In the genomic region with DNA sequence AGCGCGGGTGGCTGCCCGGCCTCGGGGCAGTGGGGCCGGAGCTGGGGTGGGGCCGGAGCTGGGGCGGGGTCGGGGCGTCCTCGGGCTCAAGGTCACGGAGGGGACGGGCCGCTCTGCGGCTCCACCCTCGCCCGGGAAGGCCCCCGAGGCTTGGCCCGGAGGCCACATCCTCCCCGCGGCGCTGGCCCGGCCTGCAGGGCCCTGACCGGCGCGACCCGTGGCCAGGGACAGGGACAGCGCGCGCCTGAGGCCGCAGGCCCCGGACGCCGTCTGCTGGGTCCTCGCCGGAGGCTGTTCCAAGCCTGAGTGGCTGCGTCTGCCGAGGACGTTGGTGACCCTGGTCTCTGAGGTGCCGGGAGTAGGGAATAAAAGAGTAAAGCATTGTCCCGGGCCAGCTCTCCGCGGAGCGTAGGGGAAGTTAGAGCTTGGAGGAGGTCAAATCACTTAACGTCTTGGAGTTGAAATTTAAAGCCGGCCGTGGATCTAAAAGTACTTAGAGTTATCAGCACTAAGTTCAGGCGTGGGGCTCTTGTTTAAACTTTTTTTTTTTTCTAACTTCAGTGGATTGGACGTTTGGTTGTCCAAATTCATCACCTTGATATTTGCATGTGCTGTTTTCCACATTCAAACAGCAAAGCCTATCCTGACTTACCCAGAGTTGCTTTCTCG, we compare ENCODE assay signal across 1 cellular context.
TF ChIP-seq lines count a peak whose summit lies in the region.

No MANE protein-coding gene starts in this region.

TF ChIP-seq in HepG2, 621 proteins besides CTCF, POLR2A, EP300 and RAD21 (continued from another document and continues in another):
- TF ChIP-seq, protein P1, sequence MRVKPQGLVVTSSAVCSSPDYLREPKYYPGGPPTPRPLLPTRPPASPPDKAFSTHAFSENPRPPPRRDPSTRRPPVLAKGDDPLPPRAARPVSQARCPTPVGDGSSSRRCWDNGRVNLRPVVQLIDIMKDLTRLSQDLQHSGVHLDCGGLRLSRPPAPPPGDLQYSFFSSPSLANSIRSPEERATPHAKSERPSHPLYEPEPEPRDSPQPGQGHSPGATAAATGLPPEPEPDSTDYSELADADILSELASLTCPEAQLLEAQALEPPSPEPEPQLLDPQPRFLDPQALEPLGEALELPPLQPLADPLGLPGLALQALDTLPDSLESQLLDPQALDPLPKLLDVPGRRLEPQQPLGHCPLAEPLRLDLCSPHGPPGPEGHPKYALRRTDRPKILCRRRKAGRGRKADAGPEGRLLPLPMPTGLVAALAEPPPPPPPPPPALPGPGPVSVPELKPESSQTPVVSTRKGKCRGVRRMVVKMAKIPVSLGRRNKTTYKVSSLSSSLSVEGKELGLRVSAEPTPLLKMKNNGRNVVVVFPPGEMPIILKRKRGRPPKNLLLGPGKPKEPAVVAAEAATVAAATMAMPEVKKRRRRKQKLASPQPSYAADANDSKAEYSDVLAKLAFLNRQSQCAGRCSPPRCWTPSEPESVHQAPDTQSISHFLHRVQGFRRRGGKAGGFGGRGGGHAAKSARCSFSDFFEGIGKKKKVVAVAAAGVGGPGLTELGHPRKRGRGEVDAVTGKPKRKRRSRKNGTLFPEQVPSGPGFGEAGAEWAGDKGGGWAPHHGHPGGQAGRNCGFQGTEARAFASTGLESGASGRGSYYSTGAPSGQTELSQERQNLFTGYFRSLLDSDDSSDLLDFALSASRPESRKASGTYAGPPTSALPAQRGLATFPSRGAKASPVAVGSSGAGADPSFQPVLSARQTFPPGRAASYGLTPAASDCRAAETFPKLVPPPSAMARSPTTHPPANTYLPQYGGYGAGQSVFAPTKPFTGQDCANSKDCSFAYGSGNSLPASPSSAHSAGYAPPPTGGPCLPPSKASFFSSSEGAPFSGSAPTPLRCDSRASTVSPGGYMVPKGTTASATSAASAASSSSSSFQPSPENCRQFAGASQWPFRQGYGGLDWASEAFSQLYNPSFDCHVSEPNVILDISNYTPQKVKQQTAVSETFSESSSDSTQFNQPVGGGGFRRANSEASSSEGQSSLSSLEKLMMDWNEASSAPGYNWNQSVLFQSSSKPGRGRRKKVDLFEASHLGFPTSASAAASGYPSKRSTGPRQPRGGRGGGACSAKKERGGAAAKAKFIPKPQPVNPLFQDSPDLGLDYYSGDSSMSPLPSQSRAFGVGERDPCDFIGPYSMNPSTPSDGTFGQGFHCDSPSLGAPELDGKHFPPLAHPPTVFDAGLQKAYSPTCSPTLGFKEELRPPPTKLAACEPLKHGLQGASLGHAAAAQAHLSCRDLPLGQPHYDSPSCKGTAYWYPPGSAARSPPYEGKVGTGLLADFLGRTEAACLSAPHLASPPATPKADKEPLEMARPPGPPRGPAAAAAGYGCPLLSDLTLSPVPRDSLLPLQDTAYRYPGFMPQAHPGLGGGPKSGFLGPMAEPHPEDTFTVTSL (CRISPR knock-in tag; IDR thresholded peaks at IDR 0.05; ENCODE audit: borderline replicate concordance): no peak
- TF ChIP-seq ZBTB20 (CRISPR knock-in tag; IDR thresholded peaks at IDR 0.05; ENCODE audit: borderline replicate concordance, low read depth) (0 out of 2 replicates have a peak, but pooled peaks have one; percentile 31), ZNF34 (CRISPR knock-in tag; IDR thresholded peaks at IDR 0.05; ENCODE audit: borderline replicate concordance) (no peak), ZNF296 (CRISPR knock-in tag; conservative IDR thresholded peaks at IDR 0.05) (peak; percentile 57; the same call in 1 of the 2 replicates), BRD4 (CRISPR knock-in tag; IDR thresholded peaks at IDR 0.05) (0 out of 2 replicates have a peak, but pooled peaks have one; percentile 34), HDAC1 (CRISPR knock-in tag; IDR thresholded peaks at IDR 0.05) (peak; percentile 66; the same call in 1 of the 2 replicates), DMAP1 (CRISPR knock-in tag; IDR thresholded peaks at IDR 0.05) (peak; percentile 31; the same call in 1 of the 2 replicates), ZNF431 (CRISPR knock-in tag; IDR thresholded peaks at IDR 0.05; ENCODE audit: borderline replicate concordance, low read depth) (no peak), ZNF607 (CRISPR knock-in tag; IDR thresholded peaks at IDR 0.05; ENCODE audit: borderline replicate concordance) (peak; percentile 88; the same call in 1 of the 2 replicates), BCL6 (CRISPR knock-in tag; IDR thresholded peaks at IDR 0.05) (no peak), RARA (CRISPR knock-in tag; IDR thresholded peaks at IDR 0.05) (peak; percentile 61), SNAI1 (CRISPR knock-in tag; IDR thresholded peaks at IDR 0.05; ENCODE audit: borderline replicate concordance) (no peak), STAT5B (CRISPR knock-in tag; IDR thresholded peaks at IDR 0.05) (no peak), HNRNPK (IDR thresholded peaks at IDR 0.05; ENCODE audit: low read depth, low read length, poor library complexity, severe bottlenecking) (peak; percentile 18), ZNF230 (CRISPR knock-in tag; IDR thresholded peaks at IDR 0.05) (no peak), TCF7L2 (IDR thresholded peaks at IDR 0.05; ENCODE audit: low read depth, low read length) (no peak), ZNF350 (CRISPR knock-in tag; IDR thresholded peaks at IDR 0.05; ENCODE audit: borderline replicate concordance, low read depth) (no peak), PCBP2 (optimal IDR thresholded peaks at IDR 0.05; ENCODE audit: low read depth, low read length, poor library complexity, severe bottlenecking) (no peak), HIVEP1 (CRISPR knock-in tag; IDR thresholded peaks at IDR 0.05) (peak; percentile 36; the same call in 1 of the 2 replicates), XBP1 (CRISPR knock-in tag; IDR thresholded peaks at IDR 0.05) (no peak), PHF21A (CRISPR knock-in tag; IDR thresholded peaks at IDR 0.05) (0 out of 2 replicates have a peak, but pooled peaks have one; percentile 63), ZNF317 (CRISPR knock-in tag; IDR thresholded peaks at IDR 0.05) (no peak), KDM5B (CRISPR knock-in tag; IDR thresholded peaks at IDR 0.05; ENCODE audit: borderline replicate concordance) (peak; percentile 65; the same call in 1 of the 2 replicates), ZNF747 (CRISPR knock-in tag; IDR thresholded peaks at IDR 0.05; ENCODE audit: borderline replicate concordance) (no peak), ZNF781 (CRISPR knock-in tag; IDR thresholded peaks at IDR 0.05; ENCODE audit: borderline replicate concordance, not compliant biosample characterization) (no peak), TEAD3 (CRISPR knock-in tag; optimal IDR thresholded peaks at IDR 0.05; ENCODE audit: borderline replicate concordance) (peak; percentile 28), MED13 (CRISPR knock-in tag; IDR thresholded peaks at IDR 0.05) (no peak; the same call in 1 of the 2 replicates), ZNF282 (IDR thresholded peaks at IDR 0.05; ENCODE audit: partially characterized antibody) (no peak), ZNF253 (CRISPR knock-in tag; IDR thresholded peaks at IDR 0.05; ENCODE audit: borderline replicate concordance) (no peak), ZNF577 (CRISPR knock-in tag; IDR thresholded peaks at IDR 0.05; ENCODE audit: borderline replicate concordance, low read depth) (no peak), RBFOX2 (IDR thresholded peaks at IDR 0.05; ENCODE audit: low read depth, low read length) (peak; percentile 93), JUNB (CRISPR knock-in tag; IDR thresholded peaks at IDR 0.05; ENCODE audit: borderline replicate concordance) (no peak), ZNF615 (CRISPR knock-in tag; IDR thresholded peaks at IDR 0.05; ENCODE audit: borderline replicate concordance) (no peak), ZNF558 (CRISPR knock-in tag; IDR thresholded peaks at IDR 0.05; ENCODE audit: borderline replicate concordance) (no peak; the same call in 1 of the 2 replicates), ZNF724P (CRISPR knock-in tag; IDR thresholded peaks at IDR 0.05; ENCODE audit: borderline replicate concordance) (no peak), SMARCC2 (IDR thresholded peaks at IDR 0.05) (no peak), ZFY (CRISPR knock-in tag; IDR thresholded peaks at IDR 0.05) (peak; percentile 93), ZSCAN25 (CRISPR knock-in tag; IDR thresholded peaks at IDR 0.05) (no peak), POGZ (CRISPR knock-in tag; IDR thresholded peaks at IDR 0.05) (peak; percentile 57; the same call in 1 of the 2 replicates), KLF9 (CRISPR knock-in tag; IDR thresholded peaks at IDR 0.05; ENCODE audit: low read depth) (no peak), ZMYM3 (CRISPR knock-in tag; IDR thresholded peaks at IDR 0.05) (peak; percentile 26; the same call in 1 of the 2 replicates), CREB1 (IDR thresholded peaks at IDR 0.05) (no peak), CREB1 (CRISPR knock-in tag; IDR thresholded peaks at IDR 0.05) (no peak), NFKBIZ (CRISPR knock-in tag; IDR thresholded peaks at IDR 0.05) (0 out of 2 replicates have a peak, but pooled peaks have one; percentile 35), CAMTA2 (CRISPR knock-in tag; IDR thresholded peaks at IDR 0.05; ENCODE audit: borderline replicate concordance) (no peak), XRCC5 (optimal IDR thresholded peaks at IDR 0.05; ENCODE audit: low read length) (peak; percentile 39), ZNF33B (CRISPR knock-in tag; IDR thresholded peaks at IDR 0.05) (no peak), SP140L (CRISPR knock-in tag; IDR thresholded peaks at IDR 0.05; ENCODE audit: borderline replicate concordance) (no peak), SRSF9 (IDR thresholded peaks at IDR 0.05; ENCODE audit: borderline replicate concordance, insufficient read depth, low read depth, low read length, poor library complexity, severe bottlenecking) (no peak), ZEB1 (IDR thresholded peaks at IDR 0.05; ENCODE audit: insufficient replicate concordance, low read depth) (no peak), AGO2 (optimal IDR thresholded peaks at IDR 0.05; ENCODE audit: low read depth, low read length) (peak; percentile 44), RXRA (CRISPR knock-in tag; IDR thresholded peaks at IDR 0.05) (0 out of 2 replicates have a peak, but pooled peaks have one; percentile 47), NCOR1 (IDR thresholded peaks at IDR 0.05; ENCODE audit: borderline replicate concordance, low read length) (no peak), ZKSCAN1 (IDR thresholded peaks at IDR 0.05; ENCODE audit: low read length) (0 out of 2 replicates have a peak, but pooled peaks have one; percentile 7), ZNF614 (CRISPR knock-in tag; IDR thresholded peaks at IDR 0.05; ENCODE audit: borderline replicate concordance) (0 out of 2 replicates have a peak, but pooled peaks have one; percentile 24), ETV6 (CRISPR knock-in tag; conservative IDR thresholded peaks at IDR 0.05) (no peak), ZNF235 (CRISPR knock-in tag; IDR thresholded peaks at IDR 0.05; ENCODE audit: borderline replicate concordance) (0 out of 2 replicates have a peak, but pooled peaks have one; percentile 53)
- TF ChIP-seq, protein P2, sequence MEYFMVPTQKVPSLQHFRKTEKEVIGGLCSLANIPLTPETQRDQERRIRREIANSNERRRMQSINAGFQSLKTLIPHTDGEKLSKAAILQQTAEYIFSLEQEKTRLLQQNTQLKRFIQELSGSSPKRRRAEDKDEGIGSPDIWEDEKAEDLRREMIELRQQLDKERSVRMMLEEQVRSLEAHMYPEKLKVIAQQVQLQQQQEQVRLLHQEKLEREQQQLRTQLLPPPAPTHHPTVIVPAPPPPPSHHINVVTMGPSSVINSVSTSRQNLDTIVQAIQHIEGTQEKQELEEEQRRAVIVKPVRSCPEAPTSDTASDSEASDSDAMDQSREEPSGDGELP (IDR thresholded peaks at IDR 0.05; ENCODE audit: borderline replicate concordance, low read depth): no peak
- TF ChIP-seq, protein P3, sequence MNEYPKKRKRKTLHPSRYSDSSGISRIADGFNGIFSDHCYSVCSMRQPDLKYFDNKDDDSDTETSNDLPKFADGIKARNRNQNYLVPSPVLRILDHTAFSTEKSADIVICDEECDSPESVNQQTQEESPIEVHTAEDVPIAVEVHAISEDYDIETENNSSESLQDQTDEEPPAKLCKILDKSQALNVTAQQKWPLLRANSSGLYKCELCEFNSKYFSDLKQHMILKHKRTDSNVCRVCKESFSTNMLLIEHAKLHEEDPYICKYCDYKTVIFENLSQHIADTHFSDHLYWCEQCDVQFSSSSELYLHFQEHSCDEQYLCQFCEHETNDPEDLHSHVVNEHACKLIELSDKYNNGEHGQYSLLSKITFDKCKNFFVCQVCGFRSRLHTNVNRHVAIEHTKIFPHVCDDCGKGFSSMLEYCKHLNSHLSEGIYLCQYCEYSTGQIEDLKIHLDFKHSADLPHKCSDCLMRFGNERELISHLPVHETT (CRISPR knock-in tag; conservative IDR thresholded peaks at IDR 0.05): no peak
- TF ChIP-seq, protein P4, sequence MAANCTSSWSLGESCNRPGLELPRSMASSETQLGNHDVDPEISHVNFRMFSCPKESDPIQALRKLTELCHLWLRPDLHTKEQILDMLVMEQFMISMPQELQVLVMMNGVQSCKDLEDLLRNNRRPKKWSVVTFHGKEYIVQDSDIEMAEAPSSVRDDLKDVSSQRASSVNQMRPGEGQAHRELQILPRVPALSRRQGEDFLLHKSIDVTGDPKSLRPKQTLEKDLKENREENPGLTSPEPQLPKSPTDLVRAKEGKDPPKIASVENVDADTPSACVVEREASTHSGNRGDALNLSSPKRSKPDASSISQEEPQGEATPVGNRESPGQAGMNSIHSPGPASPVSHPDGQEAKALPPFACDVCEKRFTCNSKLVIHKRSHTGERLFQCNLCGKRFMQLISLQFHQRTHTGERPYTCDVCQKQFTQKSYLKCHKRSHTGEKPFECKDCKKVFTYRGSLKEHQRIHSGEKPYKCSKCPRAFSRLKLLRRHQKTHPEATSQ (CRISPR knock-in tag; IDR thresholded peaks at IDR 0.05; ENCODE audit: borderline replicate concordance): peak; percentile 63; the same call in 1 of the 2 replicates
- TF ChIP-seq, protein P5, sequence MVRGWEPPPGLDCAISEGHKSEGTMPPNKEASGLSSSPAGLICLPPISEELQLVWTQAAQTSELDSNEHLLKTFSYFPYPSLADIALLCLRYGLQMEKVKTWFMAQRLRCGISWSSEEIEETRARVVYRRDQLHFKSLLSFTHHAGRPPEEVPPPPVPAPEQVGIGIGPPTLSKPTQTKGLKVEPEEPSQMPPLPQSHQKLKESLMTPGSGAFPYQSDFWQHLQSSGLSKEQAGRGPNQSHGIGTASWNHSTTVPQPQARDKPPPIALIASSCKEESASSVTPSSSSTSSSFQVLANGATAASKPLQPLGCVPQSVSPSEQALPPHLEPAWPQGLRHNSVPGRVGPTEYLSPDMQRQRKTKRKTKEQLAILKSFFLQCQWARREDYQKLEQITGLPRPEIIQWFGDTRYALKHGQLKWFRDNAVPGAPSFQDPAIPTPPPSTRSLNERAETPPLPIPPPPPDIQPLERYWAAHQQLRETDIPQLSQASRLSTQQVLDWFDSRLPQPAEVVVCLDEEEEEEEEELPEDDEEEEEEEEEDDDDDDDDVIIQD (CRISPR knock-in tag; IDR thresholded peaks at IDR 0.05; ENCODE audit: low read depth): 0 out of 2 replicates have a peak, but pooled peaks have one; percentile 36
- TF ChIP-seq, protein P6, sequence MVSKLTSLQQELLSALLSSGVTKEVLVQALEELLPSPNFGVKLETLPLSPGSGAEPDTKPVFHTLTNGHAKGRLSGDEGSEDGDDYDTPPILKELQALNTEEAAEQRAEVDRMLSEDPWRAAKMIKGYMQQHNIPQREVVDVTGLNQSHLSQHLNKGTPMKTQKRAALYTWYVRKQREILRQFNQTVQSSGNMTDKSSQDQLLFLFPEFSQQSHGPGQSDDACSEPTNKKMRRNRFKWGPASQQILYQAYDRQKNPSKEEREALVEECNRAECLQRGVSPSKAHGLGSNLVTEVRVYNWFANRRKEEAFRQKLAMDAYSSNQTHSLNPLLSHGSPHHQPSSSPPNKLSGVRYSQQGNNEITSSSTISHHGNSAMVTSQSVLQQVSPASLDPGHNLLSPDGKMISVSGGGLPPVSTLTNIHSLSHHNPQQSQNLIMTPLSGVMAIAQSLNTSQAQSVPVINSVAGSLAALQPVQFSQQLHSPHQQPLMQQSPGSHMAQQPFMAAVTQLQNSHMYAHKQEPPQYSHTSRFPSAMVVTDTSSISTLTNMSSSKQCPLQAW (CRISPR knock-in tag; IDR thresholded peaks at IDR 0.05): no peak
